In the genomic region with DNA sequence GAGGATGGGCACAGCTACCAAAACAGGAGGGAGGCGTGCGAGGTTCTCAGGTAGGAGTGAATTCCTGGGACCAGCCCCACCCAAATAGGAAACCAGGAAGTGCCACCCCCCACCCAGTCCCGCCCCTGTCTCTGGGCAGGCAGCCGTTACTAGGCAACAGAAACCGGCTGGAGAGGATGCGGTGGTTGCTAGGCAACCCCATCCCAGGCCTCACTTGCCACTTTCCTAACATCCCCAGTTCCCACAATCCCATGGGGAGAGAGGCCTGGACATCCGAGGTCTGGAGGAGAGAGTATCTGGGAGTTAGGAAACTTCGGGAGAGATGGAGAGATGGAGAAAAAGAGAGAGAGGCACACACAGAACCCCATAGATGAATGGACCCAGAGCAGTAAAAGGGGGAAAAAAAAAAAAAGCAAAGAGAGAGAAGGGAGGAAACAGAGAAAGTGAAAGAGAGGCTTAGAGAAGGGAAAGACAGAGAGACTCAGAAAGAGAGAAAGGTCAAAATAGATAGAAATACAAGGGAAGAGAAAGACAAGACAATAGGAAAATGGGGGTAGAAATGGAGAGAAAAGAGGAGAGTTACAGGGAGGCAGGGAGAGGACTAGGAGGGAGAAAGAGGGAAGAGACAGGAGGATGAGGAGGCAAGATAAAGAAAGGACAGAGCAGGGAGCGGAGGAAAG, we compare ENCODE assay signal across 1 cellular context.
A peak's percentile ranks its signal among the peaks of the same experiment; 100 is the strongest.
TF ChIP-seq lines count a peak whose summit lies in the region.

No MANE protein-coding gene starts in this region.

TF ChIP-seq in K562, 482 proteins besides CTCF, POLR2A, EP300 and RAD21 (continues in another document):
- TF ChIP-seq CSDE1 (IDR thresholded peaks at IDR 0.05) (peak in 1 of 2 experiments; percentile 81; a peak in 2 of 4 replicates), ERF (CRISPR knock-in tag; IDR thresholded peaks at IDR 0.05) (no peak), HLTF (IDR thresholded peaks at IDR 0.05) (no peak), TAF7 (tag; IDR thresholded peaks at IDR 0.05) (no peak), BCOR (IDR thresholded peaks at IDR 0.05) (no peak), DLX4 (CRISPR knock-in tag; IDR thresholded peaks at IDR 0.05) (no peak), CTBP1 (IDR thresholded peaks at IDR 0.05; ENCODE audit: borderline replicate concordance) (peak; percentile 26; the same call in 1 of the 2 replicates), RCOR1 (IDR thresholded peaks at IDR 0.05; ENCODE audit: borderline replicate concordance in 1 of 2, low read depth in 2 of 2, low read length in 2 of 2) (peak; percentile 40 to 97; a peak in 3 of 4 replicates), ELF2 (CRISPR knock-in tag; IDR thresholded peaks at IDR 0.05) (no peak), KLF13 (tag; IDR thresholded peaks at IDR 0.05; ENCODE audit: borderline replicate concordance, low read depth) (no peak), RBM25 (IDR thresholded peaks at IDR 0.05; ENCODE audit: low read depth, low read length, severe bottlenecking) (no peak), ZNF507 (tag; conservative IDR thresholded peaks at IDR 0.05) (no peak), C11orf30 (IDR thresholded peaks at IDR 0.05; ENCODE audit: low read depth) (no peak), ZNF740 (CRISPR knock-in tag; IDR thresholded peaks at IDR 0.05) (no peak), ZNF740 (tag; IDR thresholded peaks at IDR 0.05) (no peak), RFX5 (IDR thresholded peaks at IDR 0.05; ENCODE audit: low read depth, low read length) (peak; percentile 93), ETV5 (CRISPR knock-in tag; IDR thresholded peaks at IDR 0.05; ENCODE audit: low read depth) (no peak), ZBTB33 (CRISPR knock-in tag; IDR thresholded peaks at IDR 0.05) (no peak), RREB1 (CRISPR knock-in tag; IDR thresholded peaks at IDR 0.05) (peak; percentile 93), NFE2 (IDR thresholded peaks at IDR 0.05; ENCODE audit: low read depth) (no peak), RFX1 (IDR thresholded peaks at IDR 0.05) (peak; percentile 98), TCF7 (IDR thresholded peaks at IDR 0.05; ENCODE audit: borderline replicate concordance) (no peak), RUNX1 (IDR thresholded peaks at IDR 0.05; ENCODE audit: low read depth) (no peak), ZNF778 (CRISPR knock-in tag; IDR thresholded peaks at IDR 0.05) (no peak), HDAC2 (IDR thresholded peaks at IDR 0.05) (0 out of 2 replicates have a peak, but pooled peaks have one; percentile 59), SPI1 (IDR thresholded peaks at IDR 0.05; ENCODE audit: borderline replicate concordance, low read depth, low read length) (0 out of 2 replicates have a peak, but pooled peaks have one; percentile 20), SNAPC5 (CRISPR knock-in tag; IDR thresholded peaks at IDR 0.05) (no peak), KDM1A (IDR thresholded peaks at IDR 0.05) (peak; percentile 87 to 90), BRD4 (IDR thresholded peaks at IDR 0.05) (no peak), ZFPM2 (CRISPR knock-in tag; IDR thresholded peaks at IDR 0.05) (no peak), ELF1 (tag; IDR thresholded peaks at IDR 0.05) (peak; percentile 71), MYNN (IDR thresholded peaks at IDR 0.05) (peak; percentile 25; the same call in 1 of the 2 replicates), MYNN (CRISPR knock-in tag; IDR thresholded peaks at IDR 0.05) (no peak), PTTG1 (tag; IDR thresholded peaks at IDR 0.05; ENCODE audit: low read depth) (no peak), GABPB2 (CRISPR knock-in tag; conservative IDR thresholded peaks at IDR 0.05) (no peak), ATF7 (IDR thresholded peaks at IDR 0.05) (no peak)
- TF ChIP-seq, protein P1, sequence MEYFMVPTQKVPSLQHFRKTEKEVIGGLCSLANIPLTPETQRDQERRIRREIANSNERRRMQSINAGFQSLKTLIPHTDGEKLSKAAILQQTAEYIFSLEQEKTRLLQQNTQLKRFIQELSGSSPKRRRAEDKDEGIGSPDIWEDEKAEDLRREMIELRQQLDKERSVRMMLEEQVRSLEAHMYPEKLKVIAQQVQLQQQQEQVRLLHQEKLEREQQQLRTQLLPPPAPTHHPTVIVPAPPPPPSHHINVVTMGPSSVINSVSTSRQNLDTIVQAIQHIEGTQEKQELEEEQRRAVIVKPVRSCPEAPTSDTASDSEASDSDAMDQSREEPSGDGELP (CRISPR knock-in tag; IDR thresholded peaks at IDR 0.05; ENCODE audit: borderline replicate concordance), result 0 out of 2 replicates have a peak, but pooled peaks have one; percentile 30
- TF ChIP-seq, protein P2, sequence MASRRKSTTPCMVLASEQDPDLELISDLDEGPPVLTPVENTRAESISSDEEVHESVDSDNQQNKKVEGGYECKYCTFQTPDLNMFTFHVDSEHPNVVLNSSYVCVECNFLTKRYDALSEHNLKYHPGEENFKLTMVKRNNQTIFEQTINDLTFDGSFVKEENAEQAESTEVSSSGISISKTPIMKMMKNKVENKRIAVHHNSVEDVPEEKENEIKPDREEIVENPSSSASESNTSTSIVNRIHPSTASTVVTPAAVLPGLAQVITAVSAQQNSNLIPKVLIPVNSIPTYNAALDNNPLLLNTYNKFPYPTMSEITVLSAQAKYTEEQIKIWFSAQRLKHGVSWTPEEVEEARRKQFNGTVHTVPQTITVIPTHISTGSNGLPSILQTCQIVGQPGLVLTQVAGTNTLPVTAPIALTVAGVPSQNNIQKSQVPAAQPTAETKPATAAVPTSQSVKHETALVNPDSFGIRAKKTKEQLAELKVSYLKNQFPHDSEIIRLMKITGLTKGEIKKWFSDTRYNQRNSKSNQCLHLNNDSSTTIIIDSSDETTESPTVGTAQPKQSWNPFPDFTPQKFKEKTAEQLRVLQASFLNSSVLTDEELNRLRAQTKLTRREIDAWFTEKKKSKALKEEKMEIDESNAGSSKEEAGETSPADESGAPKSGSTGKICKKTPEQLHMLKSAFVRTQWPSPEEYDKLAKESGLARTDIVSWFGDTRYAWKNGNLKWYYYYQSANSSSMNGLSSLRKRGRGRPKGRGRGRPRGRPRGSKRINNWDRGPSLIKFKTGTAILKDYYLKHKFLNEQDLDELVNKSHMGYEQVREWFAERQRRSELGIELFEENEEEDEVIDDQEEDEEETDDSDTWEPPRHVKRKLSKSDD (conservative IDR thresholded peaks at IDR 0.05; ENCODE audit: low read length), result no peak
- TF ChIP-seq, protein P3, sequence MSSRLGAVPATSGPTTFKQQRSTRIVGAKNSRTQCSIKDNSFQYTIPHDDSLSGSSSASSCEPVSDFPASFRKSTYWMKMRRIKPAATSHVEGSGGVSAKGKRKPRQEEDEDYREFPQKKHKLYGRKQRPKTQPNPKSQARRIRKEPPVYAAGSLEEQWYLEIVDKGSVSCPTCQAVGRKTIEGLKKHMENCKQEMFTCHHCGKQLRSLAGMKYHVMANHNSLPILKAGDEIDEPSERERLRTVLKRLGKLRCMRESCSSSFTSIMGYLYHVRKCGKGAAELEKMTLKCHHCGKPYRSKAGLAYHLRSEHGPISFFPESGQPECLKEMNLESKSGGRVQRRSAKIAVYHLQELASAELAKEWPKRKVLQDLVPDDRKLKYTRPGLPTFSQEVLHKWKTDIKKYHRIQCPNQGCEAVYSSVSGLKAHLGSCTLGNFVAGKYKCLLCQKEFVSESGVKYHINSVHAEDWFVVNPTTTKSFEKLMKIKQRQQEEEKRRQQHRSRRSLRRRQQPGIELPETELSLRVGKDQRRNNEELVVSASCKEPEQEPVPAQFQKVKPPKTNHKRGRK (tag; IDR thresholded peaks at IDR 0.05), result peak; percentile 77
- TF ChIP-seq, protein P4, sequence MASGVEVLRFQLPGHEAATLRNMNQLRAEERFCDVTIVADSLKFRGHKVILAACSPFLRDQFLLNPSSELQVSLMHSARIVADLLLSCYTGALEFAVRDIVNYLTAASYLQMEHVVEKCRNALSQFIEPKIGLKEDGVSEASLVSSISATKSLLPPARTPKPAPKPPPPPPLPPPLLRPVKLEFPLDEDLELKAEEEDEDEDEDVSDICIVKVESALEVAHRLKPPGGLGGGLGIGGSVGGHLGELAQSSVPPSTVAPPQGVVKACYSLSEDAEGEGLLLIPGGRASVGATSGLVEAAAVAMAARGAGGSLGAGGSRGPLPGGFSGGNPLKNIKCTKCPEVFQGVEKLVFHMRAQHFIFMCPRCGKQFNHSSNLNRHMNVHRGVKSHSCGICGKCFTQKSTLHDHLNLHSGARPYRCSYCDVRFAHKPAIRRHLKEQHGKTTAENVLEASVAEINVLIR (CRISPR knock-in tag; IDR thresholded peaks at IDR 0.05), result no peak
- TF ChIP-seq, protein P5, sequence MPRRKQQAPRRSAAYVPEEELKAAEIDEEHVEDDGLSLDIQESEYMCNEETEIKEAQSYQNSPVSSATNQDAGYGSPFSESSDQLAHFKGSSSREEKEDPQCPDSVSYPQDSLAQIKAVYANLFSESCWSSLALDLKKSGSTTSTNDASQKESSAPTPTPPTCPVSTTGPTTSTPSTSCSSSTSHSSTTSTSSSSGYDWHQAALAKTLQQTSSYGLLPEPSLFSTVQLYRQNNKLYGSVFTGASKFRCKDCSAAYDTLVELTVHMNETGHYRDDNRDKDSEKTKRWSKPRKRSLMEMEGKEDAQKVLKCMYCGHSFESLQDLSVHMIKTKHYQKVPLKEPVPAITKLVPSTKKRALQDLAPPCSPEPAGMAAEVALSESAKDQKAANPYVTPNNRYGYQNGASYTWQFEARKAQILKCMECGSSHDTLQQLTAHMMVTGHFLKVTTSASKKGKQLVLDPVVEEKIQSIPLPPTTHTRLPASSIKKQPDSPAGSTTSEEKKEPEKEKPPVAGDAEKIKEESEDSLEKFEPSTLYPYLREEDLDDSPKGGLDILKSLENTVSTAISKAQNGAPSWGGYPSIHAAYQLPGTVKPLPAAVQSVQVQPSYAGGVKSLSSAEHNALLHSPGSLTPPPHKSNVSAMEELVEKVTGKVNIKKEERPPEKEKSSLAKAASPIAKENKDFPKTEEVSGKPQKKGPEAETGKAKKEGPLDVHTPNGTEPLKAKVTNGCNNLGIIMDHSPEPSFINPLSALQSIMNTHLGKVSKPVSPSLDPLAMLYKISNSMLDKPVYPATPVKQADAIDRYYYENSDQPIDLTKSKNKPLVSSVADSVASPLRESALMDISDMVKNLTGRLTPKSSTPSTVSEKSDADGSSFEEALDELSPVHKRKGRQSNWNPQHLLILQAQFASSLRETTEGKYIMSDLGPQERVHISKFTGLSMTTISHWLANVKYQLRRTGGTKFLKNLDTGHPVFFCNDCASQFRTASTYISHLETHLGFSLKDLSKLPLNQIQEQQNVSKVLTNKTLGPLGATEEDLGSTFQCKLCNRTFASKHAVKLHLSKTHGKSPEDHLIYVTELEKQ (CRISPR knock-in tag; IDR thresholded peaks at IDR 0.05), result no peak
